Comparison of ENCODE assay signal across 21 cellular contexts in genomic region chr3:77102916-77103769, GRCh38.
A peak's percentile ranks its signal among the peaks of the same experiment; 100 is the strongest.
DNase-seq lines count a peak whose midpoint lies in the region; ATAC-seq, FAIRE-seq and TF ChIP-seq lines count a peak whose summit lies in the region.
"Had no signal": no experiment of that assay in that cellular context is flagged by ENCODE, and none has a peak within 500 bp of the region (broad histone marks: within the 10 kb centered on the region; RNA-seq: fewer than 3 reads in every experiment).

No MANE protein-coding gene starts in this region.

- H3K9me3 Mint-ChIP-seq in WTC11 = no peaks in the 10 kb centered on the region
- H3K9me3 Mint-ChIP-seq: activated CD4-positive, alpha-beta T cell treated with anti-CD3 and anti-CD28 coated beads, Interleukin-2, amount 10 ng/mL, durations not matched to agents 24 days and 14 days had no signal

- H3K4me2 ChIP-seq in fibroblast of lung (ENCODE audit: extremely low read depth, insufficient read depth, low read length) = no peak overlapping the region
- H3K4me2 ChIP-seq: A549 had no signal

- H3K4me3 ChIP-seq in fibroblast of lung (replicated peaks in 1 of 4; ENCODE audit: control extremely low read depth in 1 of 4, insufficient read depth in 1 of 4, low read depth in 3 of 4, low read length in 4 of 4) (no peak overlapping the region), body of pancreas (no peak overlapping the region)
- H3K4me3 ChIP-seq: A549, HAP-1, vagina had no signal

- H3K9me3 ChIP-seq in fibroblast of lung (ENCODE audit: control insufficient read depth, insufficient read depth, low read depth, low read length) (no peaks in the 10 kb centered on the region), body of pancreas (no peaks in the 10 kb centered on the region)
- H3K9me3 ChIP-seq: A549, HAP-1, neutrophil, vagina had no signal

- H3K4me3 Mint-ChIP-seq in WTC11 = no peak overlapping the region
- H3K4me3 Mint-ChIP-seq: activated CD4-positive, alpha-beta T cell treated with anti-CD3 and anti-CD28 coated beads, Interleukin-2, amount 10 ng/mL, durations not matched to agents 24 days and 14 days; activated naive CD4-positive, alpha-beta T cell treated with anti-CD3 and anti-CD28 coated beads for 36 hours; CD4-positive, alpha-beta T cell had no signal

- H3K36me3 Mint-ChIP-seq in WTC11 = no peaks in the 10 kb centered on the region

- ATAC-seq in WTC11 (peak; percentile 36; the same call in 1 of the 2 replicates), body of pancreas (no peak)
- ATAC-seq: A549, right cardiac atrium had no signal

- TF ChIP-seq CTCF in WTC11 (IDR thresholded peaks at IDR 0.05) (no peak), fibroblast of lung (conservative IDR thresholded peaks at IDR 0.05 in 1 of 2, IDR thresholded peaks at IDR 0.05 in 1 of 2; ENCODE audit: low read depth in 1 of 2, low read length in 2 of 2) (no peak), body of pancreas (IDR thresholded peaks at IDR 0.05) (no peak)

- H3K27ac ChIP-seq in fibroblast of lung (ENCODE audit: insufficient read depth, low read length) = no peak overlapping the region
- H3K27ac ChIP-seq in body of pancreas = no peak overlapping the region
- H3K27ac ChIP-seq: A549, neutrophil, vagina had no signal

- no peak for TF ChIP-seq POLR2A in body of pancreas (IDR thresholded peaks at IDR 0.05)

- no peak for FAIRE-seq in frontal cortex (lab: Jason Lieb, UNC)
- FAIRE-seq: A549, GM19239, RCC 7860 had no signal

- intact Hi-C loops in body of pancreas (cut with DNase I) = no loop called here

- no peak overlapping the region for H3K9ac ChIP-seq in fibroblast of lung (ENCODE audit: insufficient read depth, low read length)

- no peaks in the 10 kb centered on the region for H4K20me1 ChIP-seq in fibroblast of lung (ENCODE audit: control insufficient read depth, extremely low read depth, insufficient read depth, low read length)

- H3K36me3 ChIP-seq in fibroblast of lung (ENCODE audit: control insufficient read depth, insufficient read depth, low read length) (no peaks in the 10 kb centered on the region), body of pancreas (replicated peaks in 1 of 2; ENCODE audit: insufficient read depth in 1 of 2, low read depth in 2 of 2) (no peaks in the 10 kb centered on the region)
- H3K36me3 ChIP-seq: HAP-1, neutrophil, vagina had no signal

- no peak overlapping the region; the same call in 1 of the 2 replicates for H3K27ac Mint-ChIP-seq in WTC11
- H3K27ac Mint-ChIP-seq: activated CD4-positive, alpha-beta T cell treated with anti-CD3 and anti-CD28 coated beads, Interleukin-2, amount 10 ng/mL, durations not matched to agents 24 days and 14 days; activated naive CD4-positive, alpha-beta T cell treated with anti-CD3 and anti-CD28 coated beads for 36 hours; CD4-positive, alpha-beta T cell had no signal

- H3K27me3 Mint-ChIP-seq in WTC11 (ENCODE audit: low read depth) = no peaks in the 10 kb centered on the region
- H3K27me3 Mint-ChIP-seq: activated CD4-positive, alpha-beta T cell treated with anti-CD3 and anti-CD28 coated beads, Interleukin-2, amount 10 ng/mL, durations not matched to agents 24 days and 14 days; CD4-positive, alpha-beta T cell had no signal

- DNase-seq in NCI-H82 (lab: John Stamatoyannopoulos, UW) = peak; percentile 31
- DNase-seq in NCI-H82 treated with DMSO at 0.1 percent for 48 hours (lab: John Stamatoyannopoulos, UW; ENCODE audit: unreplicated experiment) = no peak
- DNase-seq in WTC11 (ENCODE audit: low spot score) = no peak
- peak; percentile 6 to 36 for DNase-seq in fibroblast of lung (ENCODE audit: low read depth in 2 of 2)
- peak; percentile 12 for DNase-seq in smooth muscle cell of the brain vasculature (ENCODE audit: low read depth, low spot score)
- DNase-seq in body of pancreas = no peak
- no peak for DNase-seq in SW480 (ENCODE audit: low spot score)
- DNase-seq in frontal cortex (ENCODE audit: low spot score in 2 of 2) = no peak
- DNase-seq: activated CD4-positive, alpha-beta T cell treated with anti-CD3 and anti-CD28 coated beads, Interleukin-2, amount 10 ng/mL, durations not matched to agents 24 days and 14 days; activated naive CD4-positive, alpha-beta T cell treated with anti-CD3 and anti-CD28 coated beads for 36 hours; CD4-positive, alpha-beta T cell; NCI-H187; NCI-H774; right cardiac atrium; stimulated activated CD4-positive, alpha-beta T cell treated with anti-CD3 and anti-CD28 coated beads, Interleukin-2, amount 100 ng/mL, for 24 hours had no signal

- no peaks in the 10 kb centered on the region for H3K27me3 ChIP-seq in fibroblast of lung (ENCODE audit: control insufficient read depth, insufficient read depth, low read length)
- no peaks in the 10 kb centered on the region for H3K27me3 ChIP-seq in body of pancreas
- H3K27me3 ChIP-seq: neutrophil, vagina had no signal

- H3K79me2 ChIP-seq in fibroblast of lung (ENCODE audit: control insufficient read depth, insufficient read depth, low read length) = no peaks in the 10 kb centered on the region

- H2AFZ ChIP-seq in fibroblast of lung (ENCODE audit: low read length) = no peak overlapping the region

- WGBS in body of pancreas, 2 donors = 84% methylated on average over 6 of the region's 6 CpGs

- POLR2A ChIA-PET in WTC11 (lab: Charles Lee) = interaction anchor here (0.6 kb wide), 1 partner anchor 35 kb away, joined by 3 read pairs; no protein-coding TSS in a partner anchor

- CTCF ChIA-PET in WTC11 (lab: Charles Lee) = interaction anchor here (1.5 kb wide), 1 partner anchor 64 kb away, joined by 6 read pairs; no protein-coding TSS in a partner anchor

- H3K4me1 Mint-ChIP-seq in WTC11 = peaks cover 9% of the 10 kb centered on the region; the same call in 1 of the 2 replicates
- H3K4me1 Mint-ChIP-seq: activated CD4-positive, alpha-beta T cell treated with anti-CD3 and anti-CD28 coated beads, Interleukin-2, amount 10 ng/mL, durations not matched to agents 24 days and 14 days had no signal

- H3K4me1 ChIP-seq in fibroblast of lung (ENCODE audit: control insufficient read depth, extremely low read depth, insufficient read depth, low read length) = no peaks in the 10 kb centered on the region
- H3K4me1 ChIP-seq in body of pancreas = no peaks in the 10 kb centered on the region
- H3K4me1 ChIP-seq: A549, HAP-1, vagina had no signal

TF ChIP-seq in WTC11, 78 proteins besides CTCF, POLR2A, EP300 and RAD21:
- no peak for TF ChIP-seq ZNF423 (CRISPR knock-in tag; IDR thresholded peaks at IDR 0.05)
- TF ChIP-seq NFYB (CRISPR knock-in tag; conservative IDR thresholded peaks at IDR 0.05; ENCODE audit: low read depth) = no peak
- no peak for TF ChIP-seq TEAD4 (CRISPR knock-in tag; IDR thresholded peaks at IDR 0.05)
- no peak for TF ChIP-seq USF2 (CRISPR knock-in tag; IDR thresholded peaks at IDR 0.05)
- no peak for TF ChIP-seq ELF4 (CRISPR knock-in tag; IDR thresholded peaks at IDR 0.05; ENCODE audit: low read depth)

Comparison
In these comparisons a context has a peak if more than half of its experiments do, and no peak if none do; other contexts are left out.
1. DNase-seq: peak in NCI-H82 (single experiment), fibroblast of lung (2 of 2) and smooth muscle cell of the brain vasculature (single experiment); none in NCI-H82 treated with DMSO at 0.1 percent for 48 hours (single experiment), WTC11 (single experiment), body of pancreas (0 of 4), SW480 (single experiment) and frontal cortex (0 of 2).